1 cellular context compared by ENCODE assay signal in genomic region chr18:470661-471501, GRCh38.
A peak's percentile ranks its signal among the peaks of the same experiment; 100 is the strongest.
TF ChIP-seq lines count a peak whose summit lies in the region.

No MANE protein-coding gene starts in this region.

TF ChIP-seq in A549, 52 proteins besides CTCF, POLR2A, EP300 and RAD21 (continued from another document):
- TF ChIP-seq REST (IDR thresholded peaks at IDR 0.05) (no peak), HOXB13 (CRISPR knock-in tag; IDR thresholded peaks at IDR 0.05; ENCODE audit: low read depth) (no peak), ZSCAN20 (CRISPR knock-in tag; IDR thresholded peaks at IDR 0.05) (no peak), GATA3 (IDR thresholded peaks at IDR 0.05; ENCODE audit: borderline replicate concordance) (no peak), MAFK (IDR thresholded peaks at IDR 0.05; ENCODE audit: partially characterized antibody) (peak; percentile 32), RARB (CRISPR knock-in tag; IDR thresholded peaks at IDR 0.05) (no peak), FOSB (CRISPR knock-in tag; IDR thresholded peaks at IDR 0.05) (no peak), HEYL (CRISPR knock-in tag; IDR thresholded peaks at IDR 0.05) (no peak), SREBF2 (IDR thresholded peaks at IDR 0.05) (no peak), JUN (IDR thresholded peaks at IDR 0.05) (no peak), ESRRA (IDR thresholded peaks at IDR 0.05; ENCODE audit: borderline replicate concordance, low read length) (no peak)
